1 cellular context compared by ENCODE assay signal in the genomic region with DNA sequence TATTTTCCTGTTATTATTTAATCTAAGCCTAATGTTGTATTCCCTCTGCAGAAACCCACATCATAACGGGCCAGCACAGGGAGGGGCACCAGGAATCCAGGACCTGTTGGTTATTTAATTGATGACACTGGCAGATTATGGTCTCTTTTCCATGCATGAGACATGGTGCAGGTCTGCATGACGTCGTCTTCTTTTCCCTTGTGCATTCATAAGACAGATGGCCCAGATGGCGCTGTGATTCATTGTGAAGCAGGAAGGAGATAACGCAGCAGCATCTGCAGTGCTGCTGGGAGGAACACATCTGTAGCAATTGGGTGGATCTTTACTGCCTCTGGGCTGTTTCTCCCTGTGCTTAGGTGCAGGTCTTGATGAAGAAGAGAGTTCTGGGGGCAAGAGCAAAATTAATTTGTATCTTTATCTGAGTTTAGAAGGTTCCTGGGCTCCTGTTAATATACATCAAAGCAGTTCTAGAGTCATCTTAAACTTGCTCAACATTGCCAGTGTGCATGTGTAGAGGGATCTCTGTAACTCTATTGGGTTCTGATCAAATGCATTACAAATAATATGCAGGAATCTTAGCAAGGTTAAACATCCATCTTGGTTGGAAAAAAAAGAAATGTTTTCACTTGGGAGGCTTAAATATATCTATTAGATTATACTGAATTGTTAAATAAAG.
TF ChIP-seq lines count a peak whose summit lies in the region.

No MANE protein-coding gene starts in this region.

TF ChIP-seq in K562, 482 proteins besides CTCF, POLR2A, EP300 and RAD21 (continued from another document):
- TF ChIP-seq, protein P1, sequence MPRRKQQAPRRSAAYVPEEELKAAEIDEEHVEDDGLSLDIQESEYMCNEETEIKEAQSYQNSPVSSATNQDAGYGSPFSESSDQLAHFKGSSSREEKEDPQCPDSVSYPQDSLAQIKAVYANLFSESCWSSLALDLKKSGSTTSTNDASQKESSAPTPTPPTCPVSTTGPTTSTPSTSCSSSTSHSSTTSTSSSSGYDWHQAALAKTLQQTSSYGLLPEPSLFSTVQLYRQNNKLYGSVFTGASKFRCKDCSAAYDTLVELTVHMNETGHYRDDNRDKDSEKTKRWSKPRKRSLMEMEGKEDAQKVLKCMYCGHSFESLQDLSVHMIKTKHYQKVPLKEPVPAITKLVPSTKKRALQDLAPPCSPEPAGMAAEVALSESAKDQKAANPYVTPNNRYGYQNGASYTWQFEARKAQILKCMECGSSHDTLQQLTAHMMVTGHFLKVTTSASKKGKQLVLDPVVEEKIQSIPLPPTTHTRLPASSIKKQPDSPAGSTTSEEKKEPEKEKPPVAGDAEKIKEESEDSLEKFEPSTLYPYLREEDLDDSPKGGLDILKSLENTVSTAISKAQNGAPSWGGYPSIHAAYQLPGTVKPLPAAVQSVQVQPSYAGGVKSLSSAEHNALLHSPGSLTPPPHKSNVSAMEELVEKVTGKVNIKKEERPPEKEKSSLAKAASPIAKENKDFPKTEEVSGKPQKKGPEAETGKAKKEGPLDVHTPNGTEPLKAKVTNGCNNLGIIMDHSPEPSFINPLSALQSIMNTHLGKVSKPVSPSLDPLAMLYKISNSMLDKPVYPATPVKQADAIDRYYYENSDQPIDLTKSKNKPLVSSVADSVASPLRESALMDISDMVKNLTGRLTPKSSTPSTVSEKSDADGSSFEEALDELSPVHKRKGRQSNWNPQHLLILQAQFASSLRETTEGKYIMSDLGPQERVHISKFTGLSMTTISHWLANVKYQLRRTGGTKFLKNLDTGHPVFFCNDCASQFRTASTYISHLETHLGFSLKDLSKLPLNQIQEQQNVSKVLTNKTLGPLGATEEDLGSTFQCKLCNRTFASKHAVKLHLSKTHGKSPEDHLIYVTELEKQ (CRISPR knock-in tag; IDR thresholded peaks at IDR 0.05), result no peak
- TF ChIP-seq KDM1A (IDR thresholded peaks at IDR 0.05), result peak; percentile 65 to 67; a peak in 3 of 4 replicates
- no peak for TF ChIP-seq MTF1 (CRISPR knock-in tag; IDR thresholded peaks at IDR 0.05; ENCODE audit: borderline replicate concordance)
- no peak for TF ChIP-seq FOXJ2 (tag; IDR thresholded peaks at IDR 0.05)
- peak; percentile 32; the same call in 1 of the 2 replicates for TF ChIP-seq TEAD4 (IDR thresholded peaks at IDR 0.05; ENCODE audit: low read length)
- no peak for TF ChIP-seq TEAD4 (CRISPR knock-in tag; IDR thresholded peaks at IDR 0.05; ENCODE audit: borderline replicate concordance)
- TF ChIP-seq, protein P2, sequence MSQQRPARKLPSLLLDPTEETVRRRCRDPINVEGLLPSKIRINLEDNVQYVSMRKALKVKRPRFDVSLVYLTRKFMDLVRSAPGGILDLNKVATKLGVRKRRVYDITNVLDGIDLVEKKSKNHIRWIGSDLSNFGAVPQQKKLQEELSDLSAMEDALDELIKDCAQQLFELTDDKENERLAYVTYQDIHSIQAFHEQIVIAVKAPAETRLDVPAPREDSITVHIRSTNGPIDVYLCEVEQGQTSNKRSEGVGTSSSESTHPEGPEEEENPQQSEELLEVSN (IDR thresholded peaks at IDR 0.05; ENCODE audit: borderline replicate concordance in 1 of 2, extremely low read depth in 1 of 2, insufficient read depth in 1 of 2, insufficient read length in 1 of 2, low read depth in 1 of 2, low read length in 1 of 2, poor library complexity in 1 of 2, severe bottlenecking in 1 of 2), result no peak
- TF ChIP-seq, protein P3, sequence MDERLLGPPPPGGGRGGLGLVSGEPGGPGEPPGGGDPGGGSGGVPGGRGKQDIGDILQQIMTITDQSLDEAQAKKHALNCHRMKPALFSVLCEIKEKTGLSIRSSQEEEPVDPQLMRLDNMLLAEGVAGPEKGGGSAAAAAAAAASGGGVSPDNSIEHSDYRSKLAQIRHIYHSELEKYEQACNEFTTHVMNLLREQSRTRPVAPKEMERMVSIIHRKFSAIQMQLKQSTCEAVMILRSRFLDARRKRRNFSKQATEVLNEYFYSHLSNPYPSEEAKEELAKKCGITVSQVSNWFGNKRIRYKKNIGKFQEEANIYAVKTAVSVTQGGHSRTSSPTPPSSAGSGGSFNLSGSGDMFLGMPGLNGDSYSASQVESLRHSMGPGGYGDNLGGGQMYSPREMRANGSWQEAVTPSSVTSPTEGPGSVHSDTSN (CRISPR knock-in tag; IDR thresholded peaks at IDR 0.05; ENCODE audit: low read depth), result no peak
- TF ChIP-seq, protein P3 (tag; conservative IDR thresholded peaks at IDR 0.05; ENCODE audit: low read depth), result no peak
- no peak for TF ChIP-seq MCM3 (IDR thresholded peaks at IDR 0.05)
- TF ChIP-seq EZH2 (IDR thresholded peaks at IDR 0.05; ENCODE audit: borderline replicate concordance, low read depth, low read length), result no peak
- no peak for TF ChIP-seq TAL1 (IDR thresholded peaks at IDR 0.05)
- TF ChIP-seq ATF7 (IDR thresholded peaks at IDR 0.05), result peak; percentile 28; the same call in 1 of the 2 replicates
- no peak for TF ChIP-seq MED1 (CRISPR knock-in tag; IDR thresholded peaks at IDR 0.05; ENCODE audit: borderline replicate concordance)
- no peak for TF ChIP-seq CBX1 (IDR thresholded peaks at IDR 0.05; ENCODE audit: low read depth)
- no peak for TF ChIP-seq BACH1 (tag; IDR thresholded peaks at IDR 0.05)
